Comparison of ENCODE assay signal across 25 cellular contexts in the genomic region with DNA sequence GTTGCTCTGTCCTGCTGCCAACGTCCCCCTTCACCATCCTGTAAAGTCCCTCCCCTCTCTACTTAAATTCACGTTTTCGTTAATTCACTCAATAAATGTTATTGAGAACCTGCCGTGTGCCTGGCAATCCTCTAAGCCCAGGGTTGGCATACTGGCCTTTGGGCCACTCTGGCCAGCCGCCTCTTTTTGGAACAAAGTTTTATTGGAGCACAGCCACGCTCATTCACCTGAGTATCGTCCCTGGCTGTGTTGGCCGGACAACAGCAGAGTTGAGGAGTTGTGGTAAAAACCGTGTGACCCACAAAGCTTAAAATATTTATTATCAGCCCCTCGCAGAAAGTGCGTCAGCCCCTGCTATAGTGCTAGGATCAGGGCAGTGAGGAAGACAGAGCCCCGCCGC.
"Had no signal": no experiment of that assay in that cellular context is flagged by ENCODE, and none has a peak within 500 bp of the region (broad histone marks: within the 10 kb centered on the region; RNA-seq: fewer than 3 reads in every experiment).

No MANE protein-coding gene starts in this region.

- H3K27me3 Mint-ChIP-seq: dendritic cell treated with granulocyte-macrophage colony-stimulating factor and Interleukin-4, amounts not matched to agents 40 ng/mL and 50 ng/mL, for 4 days; naive thymus-derived CD4-positive, alpha-beta T cell; stimulated activated memory B cell treated with anti-CD40 and anti-IgM and Interleukin-4, amounts not matched to agents 10 μg/mL and 1 μg/mL and 100 μg/mL, for 72 hours; stimulated activated naive CD8-positive, alpha-beta T cell treated with anti-CD3 and anti-CD28 coated beads, Interleukin-15, Interleukin-2, amounts not matched to agents 100 ng/mL and 50 ng/mL, for 24 hours had no signal

- H3K4me3 ChIP-seq: esophagus muscularis mucosa, gastroesophageal sphincter, heart left ventricle, hepatocyte, left lung, prostate gland, right atrium auricular region, sigmoid colon, thoracic aorta, tibial nerve, upper lobe of right lung, uterus had no signal

- H3K9me3 ChIP-seq: esophagus muscularis mucosa, gastroesophageal sphincter, heart left ventricle, left lung, prostate gland, right atrium auricular region, sigmoid colon, thoracic aorta, tibial nerve, upper lobe of right lung, uterus had no signal

- H3K4me3 Mint-ChIP-seq: dendritic cell treated with granulocyte-macrophage colony-stimulating factor and Interleukin-4, amounts not matched to agents 40 ng/mL and 50 ng/mL, for 4 days; naive thymus-derived CD4-positive, alpha-beta T cell; nephron; stimulated activated memory B cell treated with anti-CD40 and anti-IgM and Interleukin-4, amounts not matched to agents 10 μg/mL and 1 μg/mL and 100 μg/mL, for 72 hours; stimulated activated naive CD8-positive, alpha-beta T cell treated with anti-CD3 and anti-CD28 coated beads, Interleukin-15, Interleukin-2, amounts not matched to agents 100 ng/mL and 50 ng/mL, for 24 hours had no signal

- H3K27ac Mint-ChIP-seq: dendritic cell treated with granulocyte-macrophage colony-stimulating factor and Interleukin-4, amounts not matched to agents 40 ng/mL and 50 ng/mL, for 4 days; naive thymus-derived CD4-positive, alpha-beta T cell; nephron; stimulated activated memory B cell treated with anti-CD40 and anti-IgM and Interleukin-4, amounts not matched to agents 10 μg/mL and 1 μg/mL and 100 μg/mL, for 72 hours; stimulated activated naive CD8-positive, alpha-beta T cell treated with anti-CD3 and anti-CD28 coated beads, Interleukin-15, Interleukin-2, amounts not matched to agents 100 ng/mL and 50 ng/mL, for 24 hours had no signal

- H3K4me1 ChIP-seq: esophagus muscularis mucosa, gastroesophageal sphincter, heart left ventricle, left lung, prostate gland, right atrium auricular region, sigmoid colon, tibial nerve, upper lobe of right lung, uterus had no signal

- H2AFZ ChIP-seq: hepatocyte had no signal

- H3K9me3 Mint-ChIP-seq: dendritic cell treated with granulocyte-macrophage colony-stimulating factor and Interleukin-4, amounts not matched to agents 40 ng/mL and 50 ng/mL, for 4 days; nephron; stimulated activated memory B cell treated with anti-CD40 and anti-IgM and Interleukin-4, amounts not matched to agents 10 μg/mL and 1 μg/mL and 100 μg/mL, for 72 hours; stimulated activated naive CD8-positive, alpha-beta T cell treated with anti-CD3 and anti-CD28 coated beads, Interleukin-15, Interleukin-2, amounts not matched to agents 100 ng/mL and 50 ng/mL, for 24 hours had no signal

- H3K4me2 ChIP-seq: hepatocyte had no signal

- H3K4me1 Mint-ChIP-seq: naive thymus-derived CD4-positive, alpha-beta T cell; stimulated activated memory B cell treated with anti-CD40 and anti-IgM and Interleukin-4, amounts not matched to agents 10 μg/mL and 1 μg/mL and 100 μg/mL, for 72 hours had no signal

- H3K27ac ChIP-seq: esophagus muscularis mucosa, foreskin keratinocyte, gastroesophageal sphincter, heart left ventricle, hepatocyte, left lung, prostate gland, right atrium auricular region, sigmoid colon, thoracic aorta, tibial nerve, upper lobe of right lung, uterus had no signal

- DNase-seq: effector CD8-positive, alpha-beta T cell; foreskin keratinocyte; heart left ventricle; kidney; left lung; mesendoderm; midbrain; naive thymus-derived CD4-positive, alpha-beta T cell; nucleus accumbens; sigmoid colon; stimulated activated CD4-positive, alpha-beta T cell treated with anti-CD3 and anti-CD28 coated beads, Interleukin-2, amount 100 ng/mL, for 24 hours; stimulated activated CD4-positive, alpha-beta T cell treated with anti-CD3 and anti-CD28 coated beads, Interleukin-4, amount 100 ng/mL, for 4 hours; upper lobe of right lung; uterus had no signal

- H3K79me2 ChIP-seq: hepatocyte had no signal

- ATAC-seq: foreskin keratinocyte; gastroesophageal sphincter; left lung; naive thymus-derived CD4-positive, alpha-beta T cell; stimulated activated memory B cell treated with anti-CD40 and anti-IgM and Interleukin-4, amounts not matched to agents 10 μg/mL and 1 μg/mL and 100 μg/mL, for 72 hours; upper lobe of right lung had no signal

- H3K27me3 ChIP-seq: esophagus muscularis mucosa, foreskin keratinocyte, gastroesophageal sphincter, heart left ventricle, hepatocyte, left lung, right atrium auricular region, sigmoid colon, tibial nerve, upper lobe of right lung, uterus had no signal
